8 cellular contexts compared by ENCODE assay signal in the genomic region with DNA sequence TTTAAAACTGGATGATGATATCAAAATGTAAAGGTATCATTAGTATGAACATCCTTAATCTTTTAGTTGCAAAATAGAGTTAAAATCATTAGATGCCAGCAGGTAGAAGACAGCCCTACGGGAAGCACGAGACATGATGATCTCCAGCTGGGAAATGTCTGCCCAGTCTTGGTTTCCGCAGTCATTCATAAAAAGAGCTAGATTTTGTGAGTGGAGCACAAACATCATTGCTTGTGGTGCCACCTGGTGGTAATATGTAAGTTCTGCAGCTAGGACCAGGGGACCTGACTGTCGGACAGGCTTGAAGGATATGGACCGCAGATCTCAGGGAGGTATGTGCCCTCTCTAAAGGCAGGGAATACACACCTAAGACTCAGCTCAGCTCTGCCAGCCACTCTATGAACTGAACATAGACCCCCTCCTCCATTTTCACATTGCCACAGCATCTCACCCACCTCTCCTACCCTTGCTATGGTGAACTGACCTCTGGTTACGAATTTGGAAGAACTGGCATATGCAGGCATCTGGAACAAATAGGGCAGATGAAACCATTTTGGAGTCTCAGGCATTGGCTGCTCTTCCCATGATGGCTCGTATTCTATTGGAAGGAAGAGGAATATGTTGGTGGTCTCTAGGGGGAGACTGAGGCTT. TPM values are rescaled to one million over a fixed set of nuclear protein-coding genes. Genes with fewer than 3 reads are reported as not detected.
DNase-seq lines count a peak whose midpoint lies in the region; ATAC-seq and TF ChIP-seq lines count a peak whose summit lies in the region.

No MANE protein-coding gene starts in this region.

- peak; percentile 87 for TF ChIP-seq CTCF in psoas muscle (IDR thresholded peaks at IDR 0.05)

- H3K27me3 Mint-ChIP-seq in CD4-positive, CD25-positive, alpha-beta regulatory T cell, result no peaks in the 10 kb centered on the region

- H3K4me1 ChIP-seq in CD4-positive, CD25-positive, alpha-beta regulatory T cell (ENCODE audit: control insufficient read depth, insufficient read depth, low read length, poor library complexity, severe bottlenecking), result peaks cover 100% of the 10 kb centered on the region
- H3K4me1 ChIP-seq in psoas muscle, result peaks cover 3% of the 10 kb centered on the region

- H3K27ac ChIP-seq in CD4-positive, CD25-positive, alpha-beta regulatory T cell (ENCODE audit: insufficient read depth, low read length, poor library complexity, severe bottlenecking), result peak overlapping the region; percentile 59
- H3K27ac ChIP-seq in psoas muscle, result no peak overlapping the region

- peaks cover 0 to 1% (median 0%) of the 10 kb centered on the region in 7 donors for H3K9me3 Mint-ChIP-seq in CD4-positive, CD25-positive, alpha-beta regulatory T cell

- H3K4me1 Mint-ChIP-seq in CD4-positive, CD25-positive, alpha-beta regulatory T cell, result peaks cover 34 to 94% (median 83%) of the 10 kb centered on the region in 4 donors

- H3K36me3 ChIP-seq in CD4-positive, CD25-positive, alpha-beta regulatory T cell (ENCODE audit: control insufficient read depth, insufficient read depth, low read length), result peaks cover 92% of the 10 kb centered on the region
- no peaks in the 10 kb centered on the region for H3K36me3 ChIP-seq in psoas muscle (ENCODE audit: insufficient read depth in 1 of 2, low read depth in 1 of 2)

- H3K4me3 ChIP-seq in CD4-positive, CD25-positive, alpha-beta regulatory T cell (ENCODE audit: low read depth, low read length), result peak overlapping the region; percentile 98
- H3K4me3 ChIP-seq in psoas muscle, result no peak overlapping the region

- peak; percentile 47 to 59 for ATAC-seq in CD4-positive, CD25-positive, alpha-beta regulatory T cell (ENCODE audit: low read depth in 2 of 2)
- peak; percentile 44 for ATAC-seq in GM21447 (IDR thresholded peaks at IDR 0.05; ENCODE audit: unreplicated experiment)
- peak; percentile 51 to 70 for ATAC-seq in left cardiac atrium
- peak in 3 of 4 donors; percentile 46 to 77 (median 69) for ATAC-seq in psoas muscle
- no peak for ATAC-seq in HG03520 (IDR thresholded peaks at IDR 0.05; ENCODE audit: unreplicated experiment)

- WGBS in psoas muscle, 3 donors, result 18 to 27% (median 23%) methylated on average over 7 of the region's 7 CpGs

- peak; percentile 48 to 78 (median 69) for DNase-seq in CD4-positive, CD25-positive, alpha-beta regulatory T cell
- DNase-seq in NCI-H1436 treated with DMSO at 0.1 percent for 48 hours (lab: John Stamatoyannopoulos, UW) (peak; percentile 12), SKM-1 treated with dmso at 0.1 percent for 144 hours (lab: John Stamatoyannopoulos, UW; ENCODE audit: unreplicated experiment) (peak; percentile 81), amniotic stem cell (lab: John Stamatoyannopoulos, UW) (peak; percentile 26), left cardiac atrium (peak; percentile 53), psoas muscle (peak; percentile 52 to 70)

- H3K9me3 ChIP-seq in CD4-positive, CD25-positive, alpha-beta regulatory T cell (ENCODE audit: control insufficient read depth in 2 of 2, low read length in 2 of 2), result no peaks in the 10 kb centered on the region
- no peaks in the 10 kb centered on the region for H3K9me3 ChIP-seq in psoas muscle

- peak overlapping the region in 1 of 4 donors; percentile 59 for H3K4me3 Mint-ChIP-seq in CD4-positive, CD25-positive, alpha-beta regulatory T cell

- H3K27me3 ChIP-seq in CD4-positive, CD25-positive, alpha-beta regulatory T cell (ENCODE audit: control insufficient read depth, insufficient read depth, low read length), result no peaks in the 10 kb centered on the region
- peaks cover 0 to 4% (median 0%) of the 10 kb centered on the region in 3 donors for H3K27me3 ChIP-seq in psoas muscle (ENCODE audit: insufficient read depth in 3 of 3, low read length in 2 of 3)

- peak overlapping the region in 2 of 3 donors; percentile 41 to 92 for H3K27ac Mint-ChIP-seq in CD4-positive, CD25-positive, alpha-beta regulatory T cell

- H3K36me3 Mint-ChIP-seq in CD4-positive, CD25-positive, alpha-beta regulatory T cell, result peaks cover 80% of the 10 kb centered on the region

- intact Hi-C loops in left cardiac atrium (cut with DNase I), result loop anchor here (5.0 to 10.0 kb wide), 6 partner anchors 45 to 428 kb away; a partner anchor contains a TSS
- intact Hi-C loops in psoas muscle (cut with DNase I), result loop anchor here (2.0 to 10.0 kb wide), 9 partner anchors 105 to 438 kb away; a partner anchor contains a TSS

RNA-seq across cellular contexts. Expression of a gene that starts 9.2 kb away (rescaled TPM):
- 393 TPM for total RNA-seq in CD4-positive, CD25-positive, alpha-beta regulatory T cell
- 100 to 1,000 TPM; 888 to 986 (median 949) TPM for polyA plus RNA-seq in CD4-positive, CD25-positive, alpha-beta regulatory T cell
- total RNA-seq in left cardiac atrium, result 1 to 10 TPM; 3.2 to 4.5 TPM
- 10 to 100 TPM in 2 of 4 donors, 1 to 10 TPM in 2; 2.3 to 29.5 (median 12.0) TPM for total RNA-seq in psoas muscle
- polyA plus RNA-seq in psoas muscle, result 1 to 10 TPM; 1.0 to 8.4 (median 2.2) TPM

RNA-seq across cellular contexts. Expression of a gene that starts 15.3 kb away (rescaled TPM):
- not detected for total RNA-seq in CD4-positive, CD25-positive, alpha-beta regulatory T cell
- 10 to 100 TPM; 25.0 to 36.3 (median 29.6) TPM for polyA plus RNA-seq in CD4-positive, CD25-positive, alpha-beta regulatory T cell
- total RNA-seq in left cardiac atrium (not detected), psoas muscle (10 to 100 TPM in 1 of 4 donors, under 1 TPM in 1, not detected in 2; 0.23 to 20.3 TPM)
- polyA plus RNA-seq in psoas muscle, result 1 to 10 TPM in 1 of 3 donors, under 1 TPM in 2; 0.05 to 1.7 (median 0.20) TPM

RNA-seq across cellular contexts. Expression of a gene that starts 33.7 kb away (rescaled TPM):
- not detected for total RNA-seq in CD4-positive, CD25-positive, alpha-beta regulatory T cell
- polyA plus RNA-seq in CD4-positive, CD25-positive, alpha-beta regulatory T cell, result not detected
- total RNA-seq in left cardiac atrium, result under 1 TPM; 0.06 to 0.16 TPM
- total RNA-seq in psoas muscle, result under 1 TPM; 0.42 to 0.50 (median 0.49) TPM
- polyA plus RNA-seq in psoas muscle, result under 1 TPM; 0.06 to 0.64 (median 0.16) TPM

RNA-seq across cellular contexts. Expression of a gene that starts 47.1 kb away (rescaled TPM):
- not detected for total RNA-seq in CD4-positive, CD25-positive, alpha-beta regulatory T cell
- polyA plus RNA-seq in CD4-positive, CD25-positive, alpha-beta regulatory T cell, result not detected
- total RNA-seq in left cardiac atrium (not detected), psoas muscle (1 to 10 TPM in 1 of 4 donors, not detected in 3; 1.2 TPM)
- not detected for polyA plus RNA-seq in psoas muscle

RNA-seq across cellular contexts. Expression of a gene that starts 57.7 kb away (rescaled TPM):
- total RNA-seq in CD4-positive, CD25-positive, alpha-beta regulatory T cell, result not detected
- not detected for polyA plus RNA-seq in CD4-positive, CD25-positive, alpha-beta regulatory T cell
- total RNA-seq in left cardiac atrium, result not detected
- total RNA-seq in psoas muscle, result not detected
- not detected for polyA plus RNA-seq in psoas muscle

Comparison
In these comparisons a context has a peak if more than half of its experiments do, and no peak if none do; other contexts are left out.
1. DNase-seq: peak in every context shown above with its lines; median percentile 81 in SKM-1 treated with dmso at 0.1 percent for 144 hours; 69 in CD4-positive, CD25-positive, alpha-beta regulatory T cell; 61 in psoas muscle; 53 in left cardiac atrium; 26 in amniotic stem cell; 12 in NCI-H1436 treated with DMSO at 0.1 percent for 48 hours.
2. RNA of a gene that starts 9.2 kb away (total RNA-seq): 393 TPM in CD4-positive, CD25-positive, alpha-beta regulatory T cell (single experiment); 2.3 to 29.5 TPM in psoas muscle and 3.2 to 4.5 TPM in left cardiac atrium; every median in the first group is over 10 times any median in the second.